Comparison of ENCODE assay signal across 8 cellular contexts in genomic region chr2:38375711-38376345, GRCh38. TPM values are rescaled to one million over a fixed set of nuclear protein-coding genes. Genes with fewer than 3 reads are reported as not detected.
DNase-seq lines count a peak whose midpoint lies in the region; ATAC-seq and TF ChIP-seq lines count a peak whose summit lies in the region.

No MANE protein-coding gene starts in this region.

- H3K27me3 Mint-ChIP-seq in activated CD4-positive, alpha-beta T cell treated with anti-CD3 and anti-CD28 coated beads for 36 hours, result no peaks in the 10 kb centered on the region
- peaks cover 0 to 6% (median 0%) of the 10 kb centered on the region in 3 donors for H3K27me3 Mint-ChIP-seq in naive B cell

- H3K27me3 ChIP-seq in Peyer's patch, result no peaks in the 10 kb centered on the region
- no peaks in the 10 kb centered on the region for H3K27me3 ChIP-seq in effector memory CD4-positive, alpha-beta T cell (replicated peaks; ENCODE audit: control insufficient read depth, insufficient read depth, low read length, poor library complexity, severe bottlenecking)

- POLR2A ChIA-PET in activated CD4-positive, alpha-beta T cell treated with anti-CD3 and anti-CD28 coated beads for 36 hours (lab: Charles Lee), result interaction anchor here (0.6 to 1.7 kb wide), 9 partner anchors 8 to 869 kb away, joined by 3 to 21 read pairs (median 4); partner anchors contain the start of genes HNRNPLL and SRSF7

- H3K9me3 ChIP-seq in Peyer's patch, result no peaks in the 10 kb centered on the region
- H3K9me3 ChIP-seq in effector memory CD4-positive, alpha-beta T cell (ENCODE audit: control insufficient read depth, low read length), result no peaks in the 10 kb centered on the region

- peaks cover 74% of the 10 kb centered on the region for H3K4me1 Mint-ChIP-seq in activated CD4-positive, alpha-beta T cell treated with anti-CD3 and anti-CD28 coated beads for 36 hours
- peaks cover 42 to 61% (median 57%) of the 10 kb centered on the region in 3 donors for H3K4me1 Mint-ChIP-seq in naive B cell

- H3K36me3 Mint-ChIP-seq in activated CD4-positive, alpha-beta T cell treated with anti-CD3 and anti-CD28 coated beads for 36 hours (ENCODE audit: low read depth), result peaks cover 7% of the 10 kb centered on the region
- H3K36me3 Mint-ChIP-seq in naive B cell, result no peaks in the 10 kb centered on the region

- no peak for TF ChIP-seq CTCF in Peyer's patch (IDR thresholded peaks at IDR 0.05)

- H3K27ac ChIP-seq in Peyer's patch, result peak overlapping the region; percentile 98 to 100 (median 100)
- peak overlapping the region; percentile 83 for H3K27ac ChIP-seq in effector memory CD4-positive, alpha-beta T cell (ENCODE audit: insufficient read depth, low read length, poor library complexity, severe bottlenecking)

- TF ChIP-seq POLR2A in Peyer's patch (IDR thresholded peaks at IDR 0.05), result no peak

- DNase-seq in activated CD4-positive, alpha-beta T cell treated with anti-CD3 and anti-CD28 coated beads for 36 hours, result peak; percentile 81
- DNase-seq in activated CD4-positive, alpha-beta T cell treated with anti-CD3 and anti-CD28 coated beads, Interleukin-2, amount 50 U/mL, for 1 hour, result no peak
- DNase-seq in Peyer's patch (peak in 2 of 3 donors; percentile 61 to 80), naive B cell (no peak)
- DNase-seq in effector memory CD4-positive, alpha-beta T cell, result no peak

- no peaks in the 10 kb centered on the region for H3K9me3 Mint-ChIP-seq in activated CD4-positive, alpha-beta T cell treated with anti-CD3 and anti-CD28 coated beads for 36 hours (ENCODE audit: low read depth)
- no peaks in the 10 kb centered on the region for H3K9me3 Mint-ChIP-seq in naive B cell

- H3K27ac Mint-ChIP-seq in activated CD4-positive, alpha-beta T cell treated with anti-CD3 and anti-CD28 coated beads for 36 hours, result peak overlapping the region; percentile 90
- peak overlapping the region; percentile 96 to 98 (median 96) for H3K27ac Mint-ChIP-seq in naive B cell

- intact Hi-C loops in activated CD4-positive, alpha-beta T cell treated with anti-CD3 and anti-CD28 coated beads for 36 hours (cut with DNase I, micrococcal nuclease), result loop anchor here (1.0 to 5.0 kb wide), 14 partner anchors 51 to 1409 kb away; partner anchors contain the start of genes CDC42EP3 (in 1 of the 2), CYP1B1 (in 1 of the 2), DHX57 (in 1 of the 2) and GALM (in 1 of the 2)

- H3K36me3 ChIP-seq in Peyer's patch, result no peaks in the 10 kb centered on the region
- no peaks in the 10 kb centered on the region for H3K36me3 ChIP-seq in effector memory CD4-positive, alpha-beta T cell (ENCODE audit: control insufficient read depth, insufficient read depth, low read length)

- CTCF ChIA-PET in activated CD4-positive, alpha-beta T cell treated with anti-CD3 and anti-CD28 coated beads for 36 hours (lab: Charles Lee), result interaction anchor here (0.6 to 2.8 kb wide), 14 partner anchors 10 to 1388 kb away, joined by 3 to 18 read pairs (median 4); no protein-coding TSS in a partner anchor

- H3K4me3 Mint-ChIP-seq in activated CD4-positive, alpha-beta T cell treated with anti-CD3 and anti-CD28 coated beads for 36 hours, result peak overlapping the region; percentile 90
- peak overlapping the region; percentile 89 to 98 (median 94) for H3K4me3 Mint-ChIP-seq in naive B cell

- peak overlapping the region; percentile 72 to 97 (median 94) for H3K4me3 ChIP-seq in Peyer's patch
- H3K4me3 ChIP-seq in effector memory CD4-positive, alpha-beta T cell (ENCODE audit: insufficient read depth, low read depth, low read length, poor library complexity, severe bottlenecking), result peak overlapping the region; percentile 79

- H3K4me1 ChIP-seq in Peyer's patch, result peaks cover 0 to 23% (median 3%) of the 10 kb centered on the region in 4 donors
- H3K4me1 ChIP-seq in effector memory CD4-positive, alpha-beta T cell (ENCODE audit: control insufficient read depth, insufficient read depth, low read length, poor library complexity, severe bottlenecking), result peaks cover 25% of the 10 kb centered on the region

- peak; percentile 56 for ATAC-seq in activated CD4-positive, alpha-beta T cell treated with anti-CD3 and anti-CD28 coated beads for 36 hours
- ATAC-seq in naive B cell (ENCODE audit: low read depth in 2 of 2) (no peak), HG02884 (IDR thresholded peaks at IDR 0.05; ENCODE audit: unreplicated experiment) (no peak), GM21786 (IDR thresholded peaks at IDR 0.05; ENCODE audit: unreplicated experiment) (no peak), HG02870 (IDR thresholded peaks at IDR 0.05; ENCODE audit: unreplicated experiment) (no peak)

RNA-seq across cellular contexts. Expression of gene ATL2, which starts 1.2 kb away (rescaled TPM):
- 10 to 100 TPM; 29.9 to 50.3 TPM for total RNA-seq in activated CD4-positive, alpha-beta T cell treated with anti-CD3 and anti-CD28 coated beads for 36 hours
- total RNA-seq in Peyer's patch, result 100 to 1,000 TPM in 3 of 4 donors, 10 to 100 TPM in 1; 87.9 to 170 (median 132) TPM
- 10 to 100 TPM; 14.0 to 42.0 (median 22.6) TPM for polyA plus RNA-seq in naive B cell (ENCODE audit: low read depth in 6 of 6)

Comparison
In these comparisons a context has a peak if more than half of its experiments do, and no peak if none do; other contexts are left out.
1. DNase-seq: peak in activated CD4-positive, alpha-beta T cell treated with anti-CD3 and anti-CD28 coated beads for 36 hours (single experiment) and Peyer's patch (2 of 3); none in activated CD4-positive, alpha-beta T cell treated with anti-CD3 and anti-CD28 coated beads, Interleukin-2, amount 50 U/mL, for 1 hour (single experiment), effector memory CD4-positive, alpha-beta T cell (0 of 3) and naive B cell (single experiment).